ENCODE assay signal across 7 cellular contexts in genomic region chr15:68815598-68815997, GRCh38. TPM values are rescaled to one million over a fixed set of nuclear protein-coding genes. Genes with fewer than 3 reads are reported as not detected.
DNase-seq lines count a peak whose midpoint lies in the region; ATAC-seq and TF ChIP-seq lines count a peak whose summit lies in the region.

No MANE protein-coding gene starts in this region.

- H3K4me1 Mint-ChIP-seq in Calu3 (ENCODE audit: low read depth, unreplicated experiment) = peaks cover 53% of the 10 kb centered on the region
- H3K4me1 Mint-ChIP-seq in activated naive CD8-positive, alpha-beta T cell treated with anti-CD3 and anti-CD28 coated beads, Interleukin-2, amount 50 U/mL, for 24 hours = peaks cover 62% of the 10 kb centered on the region
- H3K4me1 Mint-ChIP-seq in nephron progenitor cell = peaks cover 65% of the 10 kb centered on the region

- DNase-seq in Calu3 = no peak
- no peak for DNase-seq in activated naive CD8-positive, alpha-beta T cell treated with anti-CD3 and anti-CD28 coated beads, Interleukin-2, amount 50 U/mL, for 24 hours
- no peak for DNase-seq in nephron progenitor cell
- DNase-seq in stimulated activated naive CD4-positive, alpha-beta T cell (lab: John Stamatoyannopoulos, UW) = no peak
- no peak for DNase-seq in AG08395 (ENCODE audit: low spot score)

- no peak for ATAC-seq in activated naive CD8-positive, alpha-beta T cell treated with anti-CD3 and anti-CD28 coated beads, Interleukin-2, amount 50 U/mL, for 24 hours
- no peak for ATAC-seq in GM18498 (IDR thresholded peaks at IDR 0.05; ENCODE audit: unreplicated experiment)

- H3K27ac Mint-ChIP-seq in Calu3 (ENCODE audit: unreplicated experiment) (peak overlapping the region; percentile 97), nephron progenitor cell (no peak overlapping the region)
- H3K27ac Mint-ChIP-seq in activated naive CD8-positive, alpha-beta T cell treated with anti-CD3 and anti-CD28 coated beads, Interleukin-2, amount 50 U/mL, for 24 hours = peak overlapping the region; percentile 97

- H2AFZ ChIP-seq in KMS-11 (ENCODE audit: low read depth) = no peak overlapping the region

- TF ChIP-seq CTCF in Calu3 (IDR thresholded peaks at IDR 0.05; ENCODE audit: unreplicated experiment) = no peak
- no peak for TF ChIP-seq CTCF in KMS-11 (conservative IDR thresholded peaks at IDR 0.05; ENCODE audit: low read depth, low read length)
- no peak for TF ChIP-seq CTCF in nephron progenitor cell (IDR thresholded peaks at IDR 0.05)

- H3K9me3 Mint-ChIP-seq in Calu3 (ENCODE audit: low read depth, unreplicated experiment) (no peaks in the 10 kb centered on the region), nephron progenitor cell (no peaks in the 10 kb centered on the region)
- H3K9me3 Mint-ChIP-seq in activated naive CD8-positive, alpha-beta T cell treated with anti-CD3 and anti-CD28 coated beads, Interleukin-2, amount 50 U/mL, for 24 hours = no peaks in the 10 kb centered on the region

- no peak overlapping the region for H3K4me3 ChIP-seq in KMS-11 (IDR thresholded peaks at IDR 0.05; ENCODE audit: insufficient read depth, low read depth, low read length)

- H3K4me3 Mint-ChIP-seq in Calu3 (ENCODE audit: low read depth, unreplicated experiment) (peak overlapping the region; percentile 96), nephron progenitor cell (peak overlapping the region; percentile 97)
- peak overlapping the region; percentile 95 for H3K4me3 Mint-ChIP-seq in activated naive CD8-positive, alpha-beta T cell treated with anti-CD3 and anti-CD28 coated beads, Interleukin-2, amount 50 U/mL, for 24 hours

- H3K36me3 Mint-ChIP-seq in Calu3 (ENCODE audit: insufficient read depth, unreplicated experiment) = peaks cover 67% of the 10 kb centered on the region
- H3K36me3 Mint-ChIP-seq in activated naive CD8-positive, alpha-beta T cell treated with anti-CD3 and anti-CD28 coated beads, Interleukin-2, amount 50 U/mL, for 24 hours (ENCODE audit: low read depth) = peaks cover 34% of the 10 kb centered on the region
- peaks cover 32% of the 10 kb centered on the region for H3K36me3 Mint-ChIP-seq in nephron progenitor cell (ENCODE audit: low read depth)

- H3K79me2 ChIP-seq in KMS-11 (ENCODE audit: insufficient read depth, low read depth) = peaks cover 98% of the 10 kb centered on the region

- peaks cover 55% of the 10 kb centered on the region for H3K4me1 ChIP-seq in KMS-11 (ENCODE audit: low read depth, poor library complexity, severe bottlenecking)

- H3K9ac ChIP-seq in KMS-11 = no peak overlapping the region

- H3K27me3 Mint-ChIP-seq in Calu3 (ENCODE audit: unreplicated experiment) (no peaks in the 10 kb centered on the region), nephron progenitor cell (ENCODE audit: low read depth, poor library complexity) (no peaks in the 10 kb centered on the region)
- no peaks in the 10 kb centered on the region for H3K27me3 Mint-ChIP-seq in activated naive CD8-positive, alpha-beta T cell treated with anti-CD3 and anti-CD28 coated beads, Interleukin-2, amount 50 U/mL, for 24 hours

- no peaks in the 10 kb centered on the region for H3K36me3 ChIP-seq in KMS-11 (ENCODE audit: insufficient read depth)

- no peak overlapping the region; the same call in 1 of the 2 replicates for H3K27ac ChIP-seq in KMS-11

- BruUV-seq in Calu3 (replicated peaks; lab: Mats Ljungman, UMichigan) = no TSS peak

- CTCF ChIA-PET in Calu3 (lab: Charles Lee) = interaction anchor here (1.3 kb wide), 1 partner anchor 32 kb away, joined by 3 read pairs; no protein-coding TSS in a partner anchor

- intact Hi-C loops in Calu3 (cut with micrococcal nuclease; ENCODE audit: unreplicated experiment) = no loop called here

- no peaks in the 10 kb centered on the region for H3K27me3 ChIP-seq in KMS-11 (ENCODE audit: insufficient read depth, low read depth)

- peaks cover 36% of the 10 kb centered on the region for H4K20me1 ChIP-seq in KMS-11 (ENCODE audit: insufficient read depth)

- peak overlapping the region; percentile 57; the same call in 1 of the 2 replicates for H3K4me2 ChIP-seq in KMS-11

RNA-seq across cellular contexts. Expression of gene ANP32A, which starts 5.1 kb away (rescaled TPM):
- total RNA-seq in Calu3 (2022) = 250 and 267 TPM in 2 replicates
